In the genomic region with DNA sequence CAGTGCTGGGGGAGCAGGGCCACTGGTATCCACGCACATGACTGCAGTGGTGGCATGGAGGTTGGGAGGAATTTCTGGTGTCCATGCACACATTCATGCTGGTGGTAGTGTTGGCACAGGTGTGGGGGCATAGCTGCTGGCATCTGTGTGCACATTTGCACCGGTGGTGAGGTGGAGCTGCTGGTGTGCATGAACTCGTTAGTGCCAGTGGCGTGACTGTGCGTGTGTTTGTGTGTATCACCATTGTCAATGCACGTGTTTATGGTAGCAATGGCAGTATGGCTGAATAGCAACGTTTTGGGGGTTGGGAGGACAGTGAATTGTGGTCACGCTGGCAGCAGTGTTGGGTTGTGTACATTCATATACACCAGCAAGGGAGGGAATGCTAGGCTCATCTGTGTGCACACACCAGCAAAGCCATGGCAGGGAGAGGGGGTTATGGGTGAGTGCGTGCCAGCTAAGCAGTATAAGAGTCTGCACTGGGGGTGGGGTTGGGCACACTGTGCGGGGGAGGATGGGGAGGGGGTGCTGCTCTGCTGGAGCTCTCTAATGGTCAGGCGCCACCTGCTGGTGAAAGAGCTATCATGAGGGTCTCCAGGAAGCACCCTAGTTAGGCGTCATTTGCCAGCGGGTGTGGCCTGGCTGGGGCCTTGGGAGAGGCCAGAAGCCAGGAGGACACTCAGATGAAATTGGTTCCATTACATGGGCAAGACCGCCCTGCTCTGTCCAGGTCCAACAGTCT, we compare ENCODE assay signal across 10 cellular contexts.
DNase-seq lines count a peak whose midpoint lies in the region; ATAC-seq, FAIRE-seq and TF ChIP-seq lines count a peak whose summit lies in the region.
"Had no signal": no experiment of that assay in that cellular context is flagged by ENCODE, and none has a peak within 500 bp of the region (broad histone marks: within the 10 kb centered on the region; RNA-seq: fewer than 3 reads in every experiment).

No MANE protein-coding gene starts in this region.

- FAIRE-seq in GM12891 (lab: Jason Lieb, UNC): no peak

- H3K27me3 ChIP-seq in SU-DHL-6 (ENCODE audit: low read length) (no peaks in the 10 kb centered on the region), iPS DF 6.9 (ENCODE audit: control insufficient read depth, insufficient read depth, low read length) (no peaks in the 10 kb centered on the region)
- H3K27me3 ChIP-seq: stomach had no signal

- CTCF ChIA-PET in RWPE1 (lab: Yijun Ruan, JAX): interaction anchor here (0.7 kb wide), 1 partner anchor 376 kb away, joined by 3 read pairs; no protein-coding TSS in a partner anchor

- H3K27ac Mint-ChIP-seq in effector memory CD8-positive, alpha-beta T cell: no peak overlapping the region

- no peak overlapping the region for H3K4me2 ChIP-seq in SU-DHL-6 (ENCODE audit: low read depth, low read length, poor library complexity, severe bottlenecking)

- H3K36me3 ChIP-seq in SU-DHL-6 (ENCODE audit: low read length) (no peaks in the 10 kb centered on the region), iPS DF 6.9 (ENCODE audit: control insufficient read depth, insufficient read depth, low read length) (no peaks in the 10 kb centered on the region)
- H3K36me3 ChIP-seq: stomach had no signal

- H3K4me3 Mint-ChIP-seq in effector memory CD8-positive, alpha-beta T cell: no peak overlapping the region

- no peak for ATAC-seq in HG03175 (IDR thresholded peaks at IDR 0.05; ENCODE audit: unreplicated experiment)
- no peak for ATAC-seq in GM18520 (IDR thresholded peaks at IDR 0.05; ENCODE audit: unreplicated experiment)
- no peak for ATAC-seq in effector memory CD8-positive, alpha-beta T cell (replicated peaks)

- WGBS in iPS DF 6.9 (ENCODE audit: insufficient coverage, insufficient read length): no CpG with 5 or more reads among the region's 14 CpGs

- H3K36me3 Mint-ChIP-seq in effector memory CD8-positive, alpha-beta T cell (ENCODE audit: insufficient read depth): no peaks in the 10 kb centered on the region

- H3K9me2 ChIP-seq in SU-DHL-6 (replicated peaks; ENCODE audit: insufficient read depth, low read length): no peaks in the 10 kb centered on the region

- H3K79me2 ChIP-seq in SU-DHL-6 (ENCODE audit: insufficient read depth, low read length): no peaks in the 10 kb centered on the region

- POLR2A ChIA-PET in RWPE1 (lab: Yijun Ruan, JAX; ENCODE audit: low non-redundant PET): no interaction called here

- no peaks in the 10 kb centered on the region for H3K27me3 Mint-ChIP-seq in effector memory CD8-positive, alpha-beta T cell

- H3K4me3 ChIP-seq in SU-DHL-6 (ENCODE audit: insufficient read depth, low read length, poor library complexity, severe bottlenecking) (no peak overlapping the region), iPS DF 6.9 (ENCODE audit: low read length) (no peak overlapping the region)
- H3K4me3 ChIP-seq: stomach had no signal

- H3K27ac ChIP-seq in SU-DHL-6 (ENCODE audit: low read depth, low read length): no peak overlapping the region
- H3K27ac ChIP-seq in iPS DF 6.9 (ENCODE audit: low read length): no peak overlapping the region
- no peak overlapping the region for H3K27ac ChIP-seq in RWPE1
- H3K27ac ChIP-seq: stomach had no signal

- no peak overlapping the region for H3K9ac ChIP-seq in SU-DHL-6 (ENCODE audit: low read length)

- no peaks in the 10 kb centered on the region for H3K4me1 Mint-ChIP-seq in effector memory CD8-positive, alpha-beta T cell (ENCODE audit: low read depth in 2 of 2)

- no peak overlapping the region for H2AFZ ChIP-seq in SU-DHL-6 (ENCODE audit: low read depth, low read length, severe bottlenecking)

- H3F3A ChIP-seq in SU-DHL-6 (ENCODE audit: insufficient read depth): no peaks in the 10 kb centered on the region

- no peak for TF ChIP-seq POLR2A in GM12891 (IDR thresholded peaks at IDR 0.05; ENCODE audit: low read depth, low read length)

- peak; percentile 16 for DNase-seq in COLO668 (lab: John Stamatoyannopoulos, UW; ENCODE audit: unreplicated experiment)
- DNase-seq in GM12891 (ENCODE audit: insufficient read length, low spot score): peak; percentile 6
- DNase-seq in iPS DF 6.9 (ENCODE audit: low read depth, low spot score): peak; percentile 43
- no peak for DNase-seq in effector memory CD8-positive, alpha-beta T cell
- no peak for DNase-seq in RWPE1 (ENCODE audit: low spot score)
- DNase-seq: activated gamma-delta T cell treated with Interleukin-2 at 50 U/mL for 16 hours, stomach had no signal

- no peaks in the 10 kb centered on the region for H4K20me1 ChIP-seq in SU-DHL-6 (ENCODE audit: low read depth, low read length)

- H3K9me3 Mint-ChIP-seq in effector memory CD8-positive, alpha-beta T cell: peaks cover 6 to 31% of the 10 kb centered on the region in 2 donors

- H3K9me3 ChIP-seq in SU-DHL-6 (ENCODE audit: insufficient read depth, low read length) (no peaks in the 10 kb centered on the region), iPS DF 6.9 (ENCODE audit: control insufficient read depth, insufficient read depth, low read length) (no peaks in the 10 kb centered on the region)

- H3K4me1 ChIP-seq in iPS DF 6.9 (ENCODE audit: control insufficient read depth, insufficient read depth, low read length): 0 out of 2 replicates have a peak, but pooled peaks cover 3% of the 10 kb centered on the region
- H3K4me1 ChIP-seq: stomach had no signal

- TF ChIP-seq CTCF in SU-DHL-6 (IDR thresholded peaks at IDR 0.05; ENCODE audit: insufficient read depth, low read length, poor library complexity, severe bottlenecking) (peak; percentile 74), RWPE1 (conservative IDR thresholded peaks at IDR 0.05; ENCODE audit: low read depth) (no peak)

TF ChIP-seq in GM12891, 5 proteins besides CTCF, POLR2A, EP300 and RAD21:
- TF ChIP-seq PAX5 (IDR thresholded peaks at IDR 0.05; ENCODE audit: insufficient read depth, low read length, severe bottlenecking) (no peak), TAF1 (IDR thresholded peaks at IDR 0.05; ENCODE audit: low read depth, low read length) (no peak), POU2F2 (IDR thresholded peaks at IDR 0.05; ENCODE audit: low read depth, low read length) (no peak), SPI1 (IDR thresholded peaks at IDR 0.05; ENCODE audit: low read depth, low read length) (no peak), POLR2AphosphoS5 (IDR thresholded peaks at IDR 0.05; ENCODE audit: low read depth, low read length) (no peak)

Comparison
In these comparisons a context has a peak if more than half of its experiments do, and no peak if none do; other contexts are left out.
1. DNase-seq: peak in COLO668 (single experiment), GM12891 (single experiment) and iPS DF 6.9 (single experiment); none in effector memory CD8-positive, alpha-beta T cell (0 of 3) and RWPE1 (single experiment).